1 cellular context compared by ENCODE assay signal in genomic region chr15:45048784-45049631, GRCh38.
TF ChIP-seq lines count a peak whose summit lies in the region.

No MANE protein-coding gene starts in this region.

TF ChIP-seq in K562, 482 proteins besides CTCF, POLR2A, EP300 and RAD21 (continued from another document and continues in another):
- TF ChIP-seq AFF4 (CRISPR knock-in tag; IDR thresholded peaks at IDR 0.05) (no peak), NKRF (IDR thresholded peaks at IDR 0.05; ENCODE audit: borderline replicate concordance) (no peak; the same call in 1 of the 2 replicates), HDAC3 (IDR thresholded peaks at IDR 0.05; ENCODE audit: borderline replicate concordance, partially characterized antibody) (peak; percentile 88), ZNF280A (IDR thresholded peaks at IDR 0.05; ENCODE audit: low read depth, partially characterized antibody) (peak; percentile 94), PURB (CRISPR knock-in tag; IDR thresholded peaks at IDR 0.05; ENCODE audit: low read depth) (no peak), HCFC1 (IDR thresholded peaks at IDR 0.05; ENCODE audit: low read depth, low read length) (no peak), RBFOX2 (IDR thresholded peaks at IDR 0.05; ENCODE audit: low read depth, low read length) (no peak), POLR2H (tag; IDR thresholded peaks at IDR 0.05; ENCODE audit: low read depth) (no peak), CTCFL (IDR thresholded peaks at IDR 0.05; ENCODE audit: borderline replicate concordance, insufficient read depth, low read depth, low read length, poor library complexity, severe bottlenecking) (no peak), ZNF121 (CRISPR knock-in tag; conservative IDR thresholded peaks at IDR 0.05) (no peak), SFPQ (IDR thresholded peaks at IDR 0.05; ENCODE audit: low read depth, low read length) (no peak), IFI16 (CRISPR knock-in tag; IDR thresholded peaks at IDR 0.05) (no peak), ZNF408 (CRISPR knock-in tag; IDR thresholded peaks at IDR 0.05; ENCODE audit: low read depth) (no peak), ZNF224 (CRISPR knock-in tag; IDR thresholded peaks at IDR 0.05) (no peak), ZNF644 (tag; IDR thresholded peaks at IDR 0.05; ENCODE audit: low read depth) (0 out of 2 replicates have a peak, but pooled peaks have one; percentile 42), ZNF668 (CRISPR knock-in tag; IDR thresholded peaks at IDR 0.05) (peak; percentile 81; the same call in 1 of the 2 replicates), SLC30A9 (CRISPR knock-in tag; IDR thresholded peaks at IDR 0.05) (no peak), HMBOX1 (IDR thresholded peaks at IDR 0.05) (peak; percentile 63), OTX1 (CRISPR knock-in tag; IDR thresholded peaks at IDR 0.05) (0 out of 2 replicates have a peak, but pooled peaks have one; percentile 31), ID3 (CRISPR knock-in tag; IDR thresholded peaks at IDR 0.05) (no peak), ID3 (tag; IDR thresholded peaks at IDR 0.05) (peak; percentile 85), HDAC8 (tag; IDR thresholded peaks at IDR 0.05) (no peak), POLR2AphosphoS2 (IDR thresholded peaks at IDR 0.05; ENCODE audit: low read length) (no peak), KDM5B (IDR thresholded peaks at IDR 0.05; ENCODE audit: insufficient replicate concordance, low read depth, low read length) (no peak), CBFA2T3 (IDR thresholded peaks at IDR 0.05) (peak; percentile 98), MGA (IDR thresholded peaks at IDR 0.05) (no peak; the same call in 1 of the 2 replicates), ZNF384 (IDR thresholded peaks at IDR 0.05; ENCODE audit: low read depth, low read length) (peak; percentile 76)
